33 cellular contexts compared by ENCODE assay signal in the genomic region with DNA sequence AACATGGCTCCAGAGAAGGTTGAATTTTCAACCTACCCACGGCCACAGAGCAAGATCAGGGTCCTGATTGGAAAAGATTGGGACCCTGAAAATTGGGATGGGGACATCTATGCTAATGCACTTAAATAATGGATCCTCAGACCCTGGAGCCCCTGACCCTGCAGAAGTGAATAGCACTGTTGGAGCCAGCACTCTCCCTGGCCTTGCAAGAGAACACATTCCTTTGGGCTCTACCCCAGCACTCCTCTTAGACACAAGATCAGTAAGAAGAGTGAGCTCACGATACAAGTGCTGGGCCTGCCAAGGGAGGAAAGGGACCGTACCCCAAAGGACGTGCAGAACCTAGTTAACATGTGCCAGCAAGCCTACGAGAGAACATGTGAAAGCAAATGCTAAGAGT. TPM values are rescaled to one million over a fixed set of nuclear protein-coding genes. Genes with fewer than 3 reads are reported as not detected.
"Had no signal": no experiment of that assay in that cellular context is flagged by ENCODE, and none has a peak within 500 bp of the region (broad histone marks: within the 10 kb centered on the region; RNA-seq: fewer than 3 reads in every experiment).

No MANE protein-coding gene starts in this region.

- H3K36me3 ChIP-seq: left ventricle myocardium inferior, pancreas, prostate gland, stomach, thyroid gland, transverse colon, upper lobe of right lung had no signal

- FAIRE-seq: islet of Langerhans, pancreas, urothelium cell line had no signal

- H3K4me1 Mint-ChIP-seq: immature natural killer cell, mesothelial cell of epicardium had no signal

- H3K27me3 ChIP-seq: pancreas, stomach, testis, thyroid gland, transverse colon, upper lobe of right lung had no signal

- H3K4me1 ChIP-seq: left ventricle myocardium inferior, stomach, testis, thyroid gland, upper lobe of right lung had no signal

- H3K4me3 ChIP-seq: left ventricle myocardium inferior, lung, pancreas, prostate gland, skin epidermis, stomach, testis, thyroid gland, transverse colon, upper lobe of right lung had no signal

- H3K27ac ChIP-seq: left ventricle myocardium inferior, pancreas, prostate gland, skin epidermis, stomach, testis, thyroid gland, transverse colon, upper lobe of right lung had no signal

- H3K4me3 Mint-ChIP-seq: immature natural killer cell; mesothelial cell of epicardium; naive thymus-derived CD4-positive, alpha-beta T cell; natural killer cell treated with Interleukin-12 subunit alpha and Interleukin-12 subunit beta and Interleukin-15 and Interleukin-18, amount 100 ng/mL, for 72 hours; stimulated activated naive B cell treated with anti-CD40 and anti-IgM and Interleukin-4, amounts not matched to agents 10 μg/mL and 1 μg/mL and 100 μg/mL, for 72 hours had no signal

- H3K27ac Mint-ChIP-seq: immature natural killer cell; mesothelial cell of epicardium; naive thymus-derived CD4-positive, alpha-beta T cell; natural killer cell treated with Interleukin-12 subunit alpha and Interleukin-12 subunit beta and Interleukin-15 and Interleukin-18, amount 100 ng/mL, for 72 hours; stimulated activated naive B cell treated with anti-CD40 and anti-IgM and Interleukin-4, amounts not matched to agents 10 μg/mL and 1 μg/mL and 100 μg/mL, for 72 hours had no signal

- H3K9me3 ChIP-seq: left ventricle myocardium inferior, pancreas, prostate gland, stomach, testis, thyroid gland, transverse colon, upper lobe of right lung had no signal

- ATAC-seq: naive thymus-derived CD4-positive, alpha-beta T cell; natural killer cell treated with Interleukin-12 subunit alpha and Interleukin-12 subunit beta and Interleukin-15 and Interleukin-18, amount 100 ng/mL, for 72 hours; pancreas; right cardiac atrium; sciatic nerve; stimulated activated naive B cell treated with anti-CD40 and anti-IgM and Interleukin-4, amounts not matched to agents 10 μg/mL and 1 μg/mL and 100 μg/mL, for 72 hours; stimulated activated naive CD8-positive, alpha-beta T cell treated with anti-CD3 and anti-CD28 coated beads, Interleukin-15, Interleukin-2, amounts not matched to agents 100 U/mL and 50 U/mL, for 24 hours; upper lobe of right lung had no signal

- H3K36me3 Mint-ChIP-seq: immature natural killer cell; mesothelial cell of epicardium; naive thymus-derived CD4-positive, alpha-beta T cell; natural killer cell treated with Interleukin-12 subunit alpha and Interleukin-12 subunit beta and Interleukin-15 and Interleukin-18, amount 100 ng/mL, for 72 hours; stimulated activated naive B cell treated with anti-CD40 and anti-IgM and Interleukin-4, amounts not matched to agents 10 μg/mL and 1 μg/mL and 100 μg/mL, for 72 hours had no signal

- H3K9me3 Mint-ChIP-seq: immature natural killer cell; mesothelial cell of epicardium; naive thymus-derived CD4-positive, alpha-beta T cell; natural killer cell treated with Interleukin-12 subunit alpha and Interleukin-12 subunit beta and Interleukin-15 and Interleukin-18, amount 100 ng/mL, for 72 hours; stimulated activated naive B cell treated with anti-CD40 and anti-IgM and Interleukin-4, amounts not matched to agents 10 μg/mL and 1 μg/mL and 100 μg/mL, for 72 hours had no signal

- DNase-seq: hypothalamus; immature natural killer cell; left ventricle myocardium inferior; mesendoderm; naive thymus-derived CD4-positive, alpha-beta T cell; nucleus accumbens; pancreas; posterior cingulate gyrus; retina; right cardiac atrium; stimulated activated CD4-positive, alpha-beta T cell treated with anti-CD3 and anti-CD28 coated beads, Interleukin-12 subunit alpha, Interleukin-12 subunit beta, amount 100 ng/mL, for 4 hours; stimulated activated CD4-positive, alpha-beta T cell treated with anti-CD3 and anti-CD28 coated beads, Interleukin-15, amount 100 ng/mL, for 24 hours; stimulated activated CD4-positive, alpha-beta T cell treated with anti-CD3 and anti-CD28 coated beads, Interleukin-2, amount 100 ng/mL, for 24 hours; stimulated activated CD4-positive, alpha-beta T cell treated with anti-CD3 and anti-CD28 coated beads, Interleukin-4, amount 100 ng/mL, for 1 hour; stimulated activated naive B cell treated with anti-CD40 and anti-IgM and Interleukin-4, amounts not matched to agents 10 μg/mL and 1 μg/mL and 100 μg/mL, for 72 hours; stimulated activated naive CD8-positive, alpha-beta T cell treated with anti-CD3 and anti-CD28 coated beads, Interleukin-15, Interleukin-2, amounts not matched to agents 100 U/mL and 50 U/mL, for 24 hours; stomach; testis; thyroid gland; transverse colon; upper lobe of right lung had no signal

RNA-seq across cellular contexts. Expression of a gene that starts 19.9 kb away (rescaled TPM):
- total RNA-seq: kidney epithelial cell, left ventricle myocardium inferior, mesothelial cell of epicardium, mononuclear cell, osteoblast, pancreas, right cardiac atrium, sciatic nerve, upper lobe of right lung had no signal
- polyA plus RNA-seq: immature natural killer cell; naive thymus-derived CD4-positive, alpha-beta T cell; neural cell; right cardiac atrium had no signal
